In genomic region chr11:66363805-66364535, GRCh38 we compare ENCODE assay signal across 8 cellular contexts. TPM values are rescaled to one million over a fixed set of nuclear protein-coding genes. Genes with fewer than 3 reads are reported as not detected.
DNase-seq lines count a peak whose midpoint lies in the region; ATAC-seq, FAIRE-seq and TF ChIP-seq lines count a peak whose summit lies in the region.

No MANE protein-coding gene starts in this region.

- H2AFZ ChIP-seq in keratinocyte (ENCODE audit: control insufficient read depth, low read length), result no peak overlapping the region

- no peak for FAIRE-seq in keratinocyte (lab: Jason Lieb, UNC)

- H3K36me3 ChIP-seq in keratinocyte (ENCODE audit: control insufficient read depth in 2 of 2, extremely low read depth in 1 of 2, insufficient read depth in 2 of 2, low read length in 2 of 2), result peaks cover 0 to 5% of the 10 kb centered on the region in 2 experiments

- no peaks in the 10 kb centered on the region for H3K9me3 Mint-ChIP-seq in activated naive CD8-positive, alpha-beta T cell treated with anti-CD3 and anti-CD28 coated beads, Interleukin-2, amount 10 ng/mL, durations not matched to agents 7 days and 5 days

- peak; percentile 67 for DNase-seq in activated gamma-delta T cell treated with Interleukin-2 at 50 U/mL for 16 hours
- no peak for DNase-seq in activated gamma-delta T cell (lab: John Stamatoyannopoulos, UW)
- peak; percentile 85 for DNase-seq in activated naive CD8-positive, alpha-beta T cell treated with anti-CD3 and anti-CD28 coated beads, Interleukin-2, amount 10 ng/mL, durations not matched to agents 7 days and 5 days
- no peak for DNase-seq in keratinocyte (ENCODE audit: low read depth, low spot score)
- peak; percentile 72 for DNase-seq in stimulated activated CD8-positive, alpha-beta memory T cell treated with anti-CD3 and anti-CD28 coated beads, Interleukin-15, amount 100 ng/mL, for 24 hours (ENCODE audit: low read depth)
- no peak for DNase-seq in NCI-H2171 (lab: John Stamatoyannopoulos, UW)

- H3K36me3 Mint-ChIP-seq in activated naive CD8-positive, alpha-beta T cell treated with anti-CD3 and anti-CD28 coated beads, Interleukin-2, amount 10 ng/mL, durations not matched to agents 7 days and 5 days, result no peaks in the 10 kb centered on the region

- H4K20me1 ChIP-seq in keratinocyte (ENCODE audit: control insufficient read depth, extremely low read depth, insufficient read depth, low read length), result peaks cover 3% of the 10 kb centered on the region

- no peaks in the 10 kb centered on the region for H3K9me1 ChIP-seq in keratinocyte (ENCODE audit: control insufficient read depth, extremely low read depth, insufficient read depth, low read length)

- H3K4me1 ChIP-seq in keratinocyte (ENCODE audit: control insufficient read depth, extremely low read depth, insufficient read depth, low read length), result no peaks in the 10 kb centered on the region

- no peak overlapping the region for H3K27ac ChIP-seq in keratinocyte (ENCODE audit: control insufficient read depth, insufficient read depth, low read length)

- H3K27me3 ChIP-seq in keratinocyte (ENCODE audit: control insufficient read depth, extremely low read depth, insufficient read depth, low read length), result no peaks in the 10 kb centered on the region

- ATAC-seq in SK-N-SH treated with all-trans-retinoic acid at 6 μM for 48 hours (peak; percentile 68), GM19463 (IDR thresholded peaks at IDR 0.05; ENCODE audit: unreplicated experiment) (no peak)
- peak; percentile 67 for ATAC-seq in activated naive CD8-positive, alpha-beta T cell treated with anti-CD3 and anti-CD28 coated beads, Interleukin-2, amount 10 ng/mL, durations not matched to agents 7 days and 5 days (ENCODE audit: low read depth)

- H3K4me3 ChIP-seq in keratinocyte (ENCODE audit: control insufficient read depth in 2 of 3, extremely low read depth in 1 of 3, insufficient read depth in 2 of 3, low read depth in 1 of 3, low read length in 3 of 3), result no peak overlapping the region

- dilution Hi-C loops in keratinocyte (cut with MboI; ENCODE audit: extremely low pct_ligation_motif_present, low sequenced_read_pairs), result no loop called here

- H3K27ac Mint-ChIP-seq in activated naive CD8-positive, alpha-beta T cell treated with anti-CD3 and anti-CD28 coated beads, Interleukin-2, amount 10 ng/mL, durations not matched to agents 7 days and 5 days, result no peak overlapping the region

- no peaks in the 10 kb centered on the region for H3K4me1 Mint-ChIP-seq in activated naive CD8-positive, alpha-beta T cell treated with anti-CD3 and anti-CD28 coated beads, Interleukin-2, amount 10 ng/mL, durations not matched to agents 7 days and 5 days

- no peaks in the 10 kb centered on the region for H3K79me2 ChIP-seq in keratinocyte (ENCODE audit: control insufficient read depth, insufficient read depth, low read length)

- peak; percentile 72 to 87 (median 85) for TF ChIP-seq CTCF in keratinocyte (optimal IDR thresholded peaks at IDR 0.05 in 1 of 3, IDR thresholded peaks at IDR 0.05 in 1 of 3, conservative IDR thresholded peaks at IDR 0.05 in 1 of 3; ENCODE audit: extremely low read depth in 1 of 3, insufficient read depth in 2 of 3, low read length in 3 of 3)

- no peak overlapping the region for H3K4me2 ChIP-seq in keratinocyte (ENCODE audit: control insufficient read depth, extremely low read depth, insufficient read depth, low read depth, low read length)

- no peaks in the 10 kb centered on the region for H3K9me3 ChIP-seq in keratinocyte (ENCODE audit: control insufficient read depth, low read depth, low read length)

- H3K9ac ChIP-seq in keratinocyte (ENCODE audit: control insufficient read depth, extremely low read depth, insufficient read depth, low read length), result no peak overlapping the region

- H3K4me3 Mint-ChIP-seq in activated naive CD8-positive, alpha-beta T cell treated with anti-CD3 and anti-CD28 coated beads, Interleukin-2, amount 10 ng/mL, durations not matched to agents 7 days and 5 days, result no peak overlapping the region

- H3K27me3 Mint-ChIP-seq in activated naive CD8-positive, alpha-beta T cell treated with anti-CD3 and anti-CD28 coated beads, Interleukin-2, amount 10 ng/mL, durations not matched to agents 7 days and 5 days, result no peaks in the 10 kb centered on the region

- POLR2A ChIA-PET in activated naive CD8-positive, alpha-beta T cell treated with anti-CD3 and anti-CD28 coated beads, Interleukin-2, amount 10 ng/mL, durations not matched to agents 7 days and 5 days (lab: Charles Lee), result interaction anchor here (0.6 to 1.9 kb wide), 7 partner anchors 9 to 274 kb away, joined by 3 to 5 read pairs (median 3); partner anchors contain the start of genes B4GAT1, RBM4 and YIF1A

TF ChIP-seq in SK-N-SH treated with all-trans-retinoic acid at 6 μM for 48 hours, 23 proteins besides CTCF, POLR2A, EP300 and RAD21 (continues in another document):
- no peak for TF ChIP-seq RARB (CRISPR knock-in tag; IDR thresholded peaks at IDR 0.05)

RNA-seq across cellular contexts. Expression of gene SLC29A2, which starts 7.6 kb away (rescaled TPM):
- 10 to 100 TPM; 11.2 to 12.1 TPM for total RNA-seq in activated naive CD8-positive, alpha-beta T cell treated with anti-CD3 and anti-CD28 coated beads, Interleukin-2, amount 10 ng/mL, durations not matched to agents 7 days and 5 days
- 1.3 to 2.7 TPM (median 1.7 TPM) in 3 replicates for polyA plus RNA-seq in keratinocyte
- 0.27 TPM for polyA plus RNA-seq in keratinocyte (2011; ENCODE audit: low read depth)
- 2.0 and 2.5 TPM in 2 replicates for polyA plus RNA-seq in keratinocyte (2011; cell fraction: cytosol; rRNA removed)
- polyA plus RNA-seq in keratinocyte (2011; cell fraction: nucleus; rRNA removed), result 6.3 and 6.7 TPM in 2 replicates
- polyA plus RNA-seq in keratinocyte (2012; ENCODE audit: low replicate concordance), result 2.9 and 3.8 TPM in 2 replicates
- 1.5 to 7.7 TPM (median 1.6 TPM) in 3 replicates for polyA minus RNA-seq in keratinocyte
- 2.3 TPM for polyA minus RNA-seq in keratinocyte (2011; cell fraction: cytosol; rRNA and poly(A)+ RNA removed)
- polyA minus RNA-seq in keratinocyte (2011; cell fraction: nucleus; rRNA and poly(A)+ RNA removed), result 1.2 and 2.0 TPM in 2 replicates

RNA-seq across cellular contexts. Expression of gene B4GAT1, which starts 16.5 kb away (rescaled TPM):
- 1 to 10 TPM; 9.5 to 9.7 TPM for total RNA-seq in activated naive CD8-positive, alpha-beta T cell treated with anti-CD3 and anti-CD28 coated beads, Interleukin-2, amount 10 ng/mL, durations not matched to agents 7 days and 5 days
- 5.2 to 6.0 TPM (median 5.7 TPM) in 3 replicates for polyA plus RNA-seq in keratinocyte
- polyA plus RNA-seq in keratinocyte (2011; ENCODE audit: low read depth), result 2.8 TPM
- polyA plus RNA-seq in keratinocyte (2011; cell fraction: cytosol; rRNA removed), result 2.3 and 3.2 TPM in 2 replicates
- polyA plus RNA-seq in keratinocyte (2011; cell fraction: nucleus; rRNA removed), result 7.9 and 11.1 TPM in 2 replicates
- polyA plus RNA-seq in keratinocyte (2012; ENCODE audit: low replicate concordance), result 8.2 and 9.6 TPM in 2 replicates
- polyA minus RNA-seq in keratinocyte, result 2.2 to 3.3 TPM (median 3.3 TPM) in 3 replicates
- 7.1 TPM for polyA minus RNA-seq in keratinocyte (2011; cell fraction: cytosol; rRNA and poly(A)+ RNA removed)
- 4.7 and 6.7 TPM in 2 replicates for polyA minus RNA-seq in keratinocyte (2011; cell fraction: nucleus; rRNA and poly(A)+ RNA removed)

RNA-seq across cellular contexts. Expression of gene BRMS1, which starts 19.1 kb away (rescaled TPM):
- total RNA-seq in activated naive CD8-positive, alpha-beta T cell treated with anti-CD3 and anti-CD28 coated beads, Interleukin-2, amount 10 ng/mL, durations not matched to agents 7 days and 5 days, result 10 to 100 TPM; 45.4 to 47.8 TPM
- 61.4 to 65.8 TPM (median 64.8 TPM) in 3 replicates for polyA plus RNA-seq in keratinocyte
- 31.0 TPM for polyA plus RNA-seq in keratinocyte (2011; ENCODE audit: low read depth)
- polyA plus RNA-seq in keratinocyte (2011; cell fraction: cytosol; rRNA removed), result 37.7 and 68.6 TPM in 2 replicates
- 44.0 and 44.5 TPM in 2 replicates for polyA plus RNA-seq in keratinocyte (2011; cell fraction: nucleus; rRNA removed)
- 38.4 and 73.3 TPM in 2 replicates for polyA plus RNA-seq in keratinocyte (2012; ENCODE audit: low replicate concordance)
- polyA minus RNA-seq in keratinocyte, result 14.7 to 32.2 TPM (median 21.4 TPM) in 3 replicates
- polyA minus RNA-seq in keratinocyte (2011; cell fraction: cytosol; rRNA and poly(A)+ RNA removed), result 28.6 TPM
- polyA minus RNA-seq in keratinocyte (2011; cell fraction: nucleus; rRNA and poly(A)+ RNA removed), result 9.1 and 10.6 TPM in 2 replicates

RNA-seq across cellular contexts. Expression of gene RIN1, which starts 27.7 kb away (rescaled TPM):
- total RNA-seq in activated naive CD8-positive, alpha-beta T cell treated with anti-CD3 and anti-CD28 coated beads, Interleukin-2, amount 10 ng/mL, durations not matched to agents 7 days and 5 days, result 1 to 10 TPM; 3.0 to 5.7 TPM
- polyA plus RNA-seq in keratinocyte, result 10.6 to 18.6 TPM (median 16.1 TPM) in 3 replicates
- polyA plus RNA-seq in keratinocyte (2011; ENCODE audit: low read depth), result 7.9 TPM
- 6.2 and 20.7 TPM in 2 replicates for polyA plus RNA-seq in keratinocyte (2011; cell fraction: cytosol; rRNA removed)
- polyA plus RNA-seq in keratinocyte (2011; cell fraction: nucleus; rRNA removed), result 19.3 and 34.2 TPM in 2 replicates
- polyA plus RNA-seq in keratinocyte (2012; ENCODE audit: low replicate concordance), result 28.8 and 29.9 TPM in 2 replicates
- polyA minus RNA-seq in keratinocyte, result 7.6 to 19.7 TPM (median 10.7 TPM) in 3 replicates
- polyA minus RNA-seq in keratinocyte (2011; cell fraction: cytosol; rRNA and poly(A)+ RNA removed), result 44.9 TPM
- 20.1 and 21.6 TPM in 2 replicates for polyA minus RNA-seq in keratinocyte (2011; cell fraction: nucleus; rRNA and poly(A)+ RNA removed)

RNA-seq across cellular contexts. Expression of gene CD248, which starts 47.1 kb away (rescaled TPM):
- 10 to 100 TPM; 80.3 to 85.5 TPM for total RNA-seq in activated naive CD8-positive, alpha-beta T cell treated with anti-CD3 and anti-CD28 coated beads, Interleukin-2, amount 10 ng/mL, durations not matched to agents 7 days and 5 days
- 0.02 to 0.40 TPM (median 0.12 TPM) in 3 replicates for polyA plus RNA-seq in keratinocyte
- polyA plus RNA-seq in keratinocyte (2011; ENCODE audit: low read depth), result 0.37 TPM
- polyA plus RNA-seq in keratinocyte (2011; cell fraction: cytosol; rRNA removed), result 0.05 and 0.06 TPM in 2 replicates
- 0.31 and 0.40 TPM in 2 replicates for polyA plus RNA-seq in keratinocyte (2011; cell fraction: nucleus; rRNA removed)
- 0.06 and 1.2 TPM in 2 replicates for polyA plus RNA-seq in keratinocyte (2012; ENCODE audit: low replicate concordance)
- 0.23 to 0.52 TPM in 2 of 3 replicates, not detected in the other for polyA minus RNA-seq in keratinocyte
- polyA minus RNA-seq in keratinocyte (2011; cell fraction: cytosol; rRNA and poly(A)+ RNA removed), result not detected
- 0.21 TPM in 1 of 2 replicates, not detected in the other for polyA minus RNA-seq in keratinocyte (2011; cell fraction: nucleus; rRNA and poly(A)+ RNA removed)

Comparison
In these comparisons a context has a peak if more than half of its experiments do, and no peak if none do; other contexts are left out.
1. DNase-seq: peak in activated gamma-delta T cell treated with Interleukin-2 at 50 U/mL for 16 hours (single experiment), activated naive CD8-positive, alpha-beta T cell treated with anti-CD3 and anti-CD28 coated beads, Interleukin-2, amount 10 ng/mL, durations not matched to agents 7 days and 5 days (single experiment) and stimulated activated CD8-positive, alpha-beta memory T cell treated with anti-CD3 and anti-CD28 coated beads, Interleukin-15, amount 100 ng/mL, for 24 hours (single experiment); none in activated gamma-delta T cell (single experiment), keratinocyte (single experiment) and NCI-H2171 (single experiment).